In genomic region chr17:64399071-64399766, GRCh38 we compare ENCODE assay signal across 1 cellular context.
TF ChIP-seq lines count a peak whose summit lies in the region.

No MANE protein-coding gene starts in this region.

TF ChIP-seq in endothelial cell of umbilical vein, 7 proteins besides CTCF, POLR2A, EP300 and RAD21:
- TF ChIP-seq GATA2 (IDR thresholded peaks at IDR 0.05; ENCODE audit: insufficient read depth, insufficient read length, low read depth, low read length) (no peak), POLR2AphosphoS5 (IDR thresholded peaks at IDR 0.05; ENCODE audit: insufficient read depth, low read depth, low read length) (no peak), JUN (IDR thresholded peaks at IDR 0.05; ENCODE audit: borderline replicate concordance, insufficient read depth, insufficient read length, low read depth) (peak; percentile 70), MYC (IDR thresholded peaks at IDR 0.05; ENCODE audit: low read depth, low read length) (no peak), MAX (IDR thresholded peaks at IDR 0.05; ENCODE audit: insufficient read depth, insufficient read length) (no peak), EZH2 (IDR thresholded peaks at IDR 0.05; ENCODE audit: borderline replicate concordance, low read depth, low read length, severe bottlenecking) (no peak), FOS (IDR thresholded peaks at IDR 0.05; ENCODE audit: borderline replicate concordance, insufficient read depth, low read length) (peak; percentile 66)
